8 cellular contexts compared by ENCODE assay signal in genomic region chr1:120844186-120844944, GRCh38. TPM values are rescaled to one million over a fixed set of nuclear protein-coding genes. Genes with fewer than 3 reads are reported as not detected.
DNase-seq lines count a peak whose midpoint lies in the region; ATAC-seq, FAIRE-seq and TF ChIP-seq lines count a peak whose summit lies in the region.
"Not testable (repeated sequence)": the region's sequence is repeated elsewhere in the genome, so short reads cannot be mapped to it uniquely, and the experiment has no call there.

No MANE protein-coding gene starts in this region.

- H3K36me3 ChIP-seq in pancreas: not testable (repeated sequence)

- peak overlapping the region in 2 of 4 donors; percentile 25 to 50 for H3K4me3 ChIP-seq in pancreas

- peak overlapping the region in 3 of 4 donors; percentile 49 to 77 (median 57) for H3K27ac ChIP-seq in pancreas

- ATAC-seq in pancreas: not testable (repeated sequence)

- H3K9me3 ChIP-seq in pancreas: not testable (repeated sequence)

- in situ Hi-C loops in Caki2 (cut with HindIII; ENCODE audit: low pct_unique_long_range_greater_than_20kb, low sequenced_read_pairs): not testable (repeated sequence)

- not testable (repeated sequence) for H3K27me3 ChIP-seq in pancreas

- intact Hi-C loops in pancreas (cut with DNase I): not testable (repeated sequence)

- not testable (repeated sequence) for FAIRE-seq in pancreas (lab: Jason Lieb, UNC)

- DNase-seq in Caki2 (ENCODE audit: low read depth): peak; percentile 77
- DNase-seq in HuH-7.5 (ENCODE audit: low spot score): peak; percentile 13
- peak; percentile 45 to 58 for DNase-seq in SHP77 (lab: John Stamatoyannopoulos, UW)
- peak; percentile 65 for DNase-seq in activated CD8-positive, alpha-beta memory T cell treated with anti-CD3 and anti-CD28 coated beads, Interleukin-2, amount 50 U/mL, for 4 hours
- peak; percentile 62 for DNase-seq in cerebellar cortex (ENCODE audit: low spot score)
- peak; percentile 2 for DNase-seq in iPS-NIHi11 (ENCODE audit: low spot score)
- peak; percentile 26 to 88 (median 70) for DNase-seq in pancreas
- DNase-seq in stimulated activated CD8-positive, alpha-beta memory T cell treated with anti-CD3 and anti-CD28 coated beads, Interleukin-7, amount 100 ng/mL, for 24 hours (ENCODE audit: low read depth): peak; percentile 51

- H3K4me1 ChIP-seq in pancreas: not testable (repeated sequence)

- WGBS in pancreas, 2 donors: 1 to 2% methylated on average over 35 to 49 of the region's 49 CpGs

- TF ChIP-seq CTCF in pancreas (IDR thresholded peaks at IDR 0.05): peak in 1 of 4 donors; percentile 19

RNA-seq across cellular contexts. Expression of gene PPIAL4A, which starts 45.2 kb away (rescaled TPM):
- not detected in 2 replicates for total RNA-seq in Caki2 (2014; rRNA removed; shearing (Covaris generic); ENCODE audit: low replicate concordance)
- total RNA-seq in pancreas: not detected
- polyA plus RNA-seq in pancreas: not detected

Comparison
In these comparisons a context has a peak if more than half of its experiments do, and no peak if none do; other contexts are left out.
1. DNase-seq: peak in every context shown above with its lines; median percentile 77 in Caki2; 70 in pancreas; 65 in activated CD8-positive, alpha-beta memory T cell treated with anti-CD3 and anti-CD28 coated beads, Interleukin-2, amount 50 U/mL, for 4 hours; 62 in cerebellar cortex; 52 in SHP77; 51 in stimulated activated CD8-positive, alpha-beta memory T cell treated with anti-CD3 and anti-CD28 coated beads, Interleukin-7, amount 100 ng/mL, for 24 hours; 13 in HuH-7.5; 2 in iPS-NIHi11.